In genomic region chr6:27176523-27177391, GRCh38 we compare ENCODE assay signal across 8 cellular contexts.
DNase-seq lines count a peak whose midpoint lies in the region; ATAC-seq and TF ChIP-seq lines count a peak whose summit lies in the region.
"Not testable (repeated sequence)": the region's sequence is repeated elsewhere in the genome, so short reads cannot be mapped to it uniquely, and the experiment has no call there.

No MANE protein-coding gene starts in this region.

- peak overlapping the region; percentile 93 for H3K27ac Mint-ChIP-seq in activated T-helper 1 cell treated with anti-CD3 and anti-CD28 coated beads, Interleukin-12 subunit alpha, Interleukin-12 subunit beta, Interleukin-2, Interleukin-4 antibody, amounts not matched to agents 30 ng/mL and 10 ng/mL and 1 ng/mL, durations not matched to agents 14 hours and 24 hours and 36 hours

- WGBS in lung, 2 donors, result 3 to 7% methylated on average over 38 of the region's 38 CpGs

- H3K4me3 Mint-ChIP-seq in activated T-helper 1 cell treated with anti-CD3 and anti-CD28 coated beads, Interleukin-12 subunit alpha, Interleukin-12 subunit beta, Interleukin-2, Interleukin-4 antibody, amounts not matched to agents 30 ng/mL and 10 ng/mL and 1 ng/mL, durations not matched to agents 14 hours and 24 hours and 36 hours, result peak overlapping the region; percentile 95

- H3K4me1 ChIP-seq in MM.1S (ENCODE audit: low read length); SJSA1 (replicated peaks); lung (ENCODE audit: control insufficient read depth in 2 of 2, insufficient read depth in 2 of 2, low read length in 2 of 2): not testable (repeated sequence)

- CTCF ChIA-PET in AG04450 (lab: Charles Lee), result interaction anchor here (0.7 to 2.8 kb wide), 13 partner anchors 8 to 1159 kb away, joined by 3 to 23 read pairs (median 4); no protein-coding TSS in a partner anchor

- not testable (repeated sequence) for H3K4me1 Mint-ChIP-seq in activated T-helper 1 cell treated with anti-CD3 and anti-CD28 coated beads, Interleukin-12 subunit alpha, Interleukin-12 subunit beta, Interleukin-2, Interleukin-4 antibody, amounts not matched to agents 30 ng/mL and 10 ng/mL and 1 ng/mL, durations not matched to agents 14 hours and 24 hours and 36 hours (ENCODE audit: low read depth)

- H3K4me3 ChIP-seq in AG04450 (ENCODE audit: low read depth, low read length) (peak overlapping the region; percentile 95), MM.1S (ENCODE audit: low read length) (peak overlapping the region; percentile 95), SJSA1 (peak overlapping the region; percentile 60)
- not testable (repeated sequence) for H3K4me3 ChIP-seq in lung

- H3K27ac ChIP-seq in AG04450 (ENCODE audit: low read depth, low read length) (peak overlapping the region; percentile 96), MM.1S (ENCODE audit: low read length) (peak overlapping the region; percentile 9; the same call in 1 of the 2 replicates), SJSA1 (0 out of 2 replicates have a peak overlapping the region, but pooled peaks have one; percentile 2)
- H3K27ac ChIP-seq in lung (ENCODE audit: low read depth in 1 of 2, low read length in 1 of 2), result not testable (repeated sequence)

- not testable (repeated sequence) for H3K27me3 ChIP-seq in AG04450 (ENCODE audit: control insufficient read depth, insufficient read depth, low read length); SJSA1 (replicated peaks); lung (ENCODE audit: control insufficient read depth, insufficient read depth)
- H3K27me3 ChIP-seq in MM.1S (replicated peaks; ENCODE audit: insufficient read depth, low read length), result peaks cover 19% of the 10 kb centered on the region

- H3K36me3 Mint-ChIP-seq in activated T-helper 1 cell treated with anti-CD3 and anti-CD28 coated beads, Interleukin-12 subunit alpha, Interleukin-12 subunit beta, Interleukin-2, Interleukin-4 antibody, amounts not matched to agents 30 ng/mL and 10 ng/mL and 1 ng/mL, durations not matched to agents 14 hours and 24 hours and 36 hours (ENCODE audit: low read depth), result not testable (repeated sequence)

- POLR2A ChIA-PET in AG04450 (lab: Yijun Ruan, JAX), result interaction anchor here (0.6 to 2.8 kb wide), 15 partner anchors 9 to 1054 kb away, joined by 3 to 17 read pairs (median 5); partner anchors contain the start of gene ZNF184

- peak overlapping the region; percentile 58; the same call in 1 of the 2 replicates for H3K9ac ChIP-seq in MM.1S (ENCODE audit: low read length)

- H3K9me3 ChIP-seq in AG04450 (ENCODE audit: control insufficient read depth, insufficient read depth, low read length); MM.1S (replicated peaks; ENCODE audit: insufficient read depth, low read length); SJSA1 (replicated peaks); lung (ENCODE audit: control insufficient read depth in 2 of 2, insufficient read depth in 1 of 2, low read length in 1 of 2): not testable (repeated sequence)

- DNase-seq in AG04450 (ENCODE audit: low read depth, low spot score), result not testable (repeated sequence)
- DNase-seq in MM.1S, result peak; percentile 63
- peak in 1 of 2 experiments; percentile 76 for DNase-seq in SJSA1 (ENCODE audit: low read depth in 1 of 2, low spot score in 2 of 2)
- peak; percentile 52 for DNase-seq in activated T-helper 1 cell treated with anti-CD3 and anti-CD28 coated beads, Interleukin-12 subunit alpha, Interleukin-12 subunit beta, Interleukin-2, Interleukin-4 antibody, amounts not matched to agents 30 ng/mL and 10 ng/mL and 1 ng/mL, durations not matched to agents 14 hours and 24 hours and 36 hours (ENCODE audit: low spot score)
- DNase-seq in epidermal melanocyte (ENCODE audit: insufficient read length, low spot score), result peak; percentile 17
- peak; percentile 50 for DNase-seq in lung (ENCODE audit: low spot score)
- DNase-seq in stimulated activated CD4-positive, alpha-beta T cell treated with anti-CD3 and anti-CD28 coated beads, Interleukin-15, amount 100 ng/mL, for 24 hours, result peak; percentile 72

- not testable (repeated sequence) for H3K9me3 Mint-ChIP-seq in activated T-helper 1 cell treated with anti-CD3 and anti-CD28 coated beads, Interleukin-12 subunit alpha, Interleukin-12 subunit beta, Interleukin-2, Interleukin-4 antibody, amounts not matched to agents 30 ng/mL and 10 ng/mL and 1 ng/mL, durations not matched to agents 14 hours and 24 hours and 36 hours

- H3K36me3 ChIP-seq in MM.1S (replicated peaks; ENCODE audit: insufficient read depth, low read length); SJSA1; lung (ENCODE audit: control insufficient read depth in 2 of 2, insufficient read depth in 2 of 2, low read length in 2 of 2): not testable (repeated sequence)

- not testable (repeated sequence) for H3K79me2 ChIP-seq in MM.1S (ENCODE audit: low read length)

- peaks cover 12% of the 10 kb centered on the region for H3F3A ChIP-seq in MM.1S (ENCODE audit: insufficient read depth, low read length)

- peak overlapping the region; percentile 81 for H2AFZ ChIP-seq in MM.1S (ENCODE audit: low read length)

- H3K9me2 ChIP-seq in MM.1S (replicated peaks; ENCODE audit: insufficient read depth, low read length), result not testable (repeated sequence)

- H4K20me1 ChIP-seq in MM.1S (ENCODE audit: insufficient read depth, low read length), result not testable (repeated sequence)

- peak; percentile 22 for ATAC-seq in GM18873 (IDR thresholded peaks at IDR 0.05; ENCODE audit: low FRiP score, unreplicated experiment)
- ATAC-seq in lung (ENCODE audit: insufficient read depth, low FRiP score), result peak; percentile 50

- intact Hi-C loops in activated T-helper 1 cell treated with anti-CD3 and anti-CD28 coated beads, Interleukin-12 subunit alpha, Interleukin-12 subunit beta, Interleukin-2, Interleukin-4 antibody, amounts not matched to agents 30 ng/mL and 10 ng/mL and 1 ng/mL, durations not matched to agents 14 hours and 24 hours and 36 hours (cut with micrococcal nuclease), result loop anchor here (1.0 to 5.0 kb wide), 13 partner anchors 12 to 726 kb away; partner anchors contain the start of genes POM121L2 and ZNF184

- H3K4me2 ChIP-seq in MM.1S (ENCODE audit: low read depth, low read length), result peak overlapping the region; percentile 36; the same call in 1 of the 2 replicates

- not testable (repeated sequence) for TF ChIP-seq CTCF in AG04450 (IDR thresholded peaks at IDR 0.05; ENCODE audit: low read depth, low read length); MM.1S (IDR thresholded peaks at IDR 0.05; ENCODE audit: low read length); lung (IDR thresholded peaks at IDR 0.05; ENCODE audit: control extremely low read depth, extremely low read depth)

- peaks cover 29% of the 10 kb centered on the region for H3K27me3 Mint-ChIP-seq in activated T-helper 1 cell treated with anti-CD3 and anti-CD28 coated beads, Interleukin-12 subunit alpha, Interleukin-12 subunit beta, Interleukin-2, Interleukin-4 antibody, amounts not matched to agents 30 ng/mL and 10 ng/mL and 1 ng/mL, durations not matched to agents 14 hours and 24 hours and 36 hours (ENCODE audit: insufficient read depth)
